In genomic region chr1:169904834-169905233, GRCh38 we compare ENCODE assay signal across 20 cellular contexts.
"Had no signal": no experiment of that assay in that cellular context is flagged by ENCODE, and none has a peak within 500 bp of the region (broad histone marks: within the 10 kb centered on the region; RNA-seq: fewer than 3 reads in every experiment).

No MANE protein-coding gene starts in this region.

- H3K4me3 Mint-ChIP-seq: immature natural killer cell; memory B cell; mesothelial cell of epicardium; natural killer cell; neural crest cell; stimulated activated naive CD8-positive, alpha-beta T cell treated with anti-CD3 and anti-CD28 coated beads, Interleukin-15, Interleukin-2, amounts not matched to agents 100 ng/mL and 50 ng/mL, for 24 hours had no signal

- H3K27ac Mint-ChIP-seq: memory B cell; mesothelial cell of epicardium; natural killer cell; stimulated activated naive CD8-positive, alpha-beta T cell treated with anti-CD3 and anti-CD28 coated beads, Interleukin-15, Interleukin-2, amounts not matched to agents 100 ng/mL and 50 ng/mL, for 24 hours had no signal

- H3K4me3 ChIP-seq: esophagus squamous epithelium, gastroesophageal sphincter, left lung, lower lobe of right lung, right atrium auricular region, smooth muscle cell, testis, tibial nerve, upper lobe of right lung, vagina had no signal

- DNase-seq: dermis blood vessel endothelial cell; esophagus squamous epithelium; foreskin fibroblast; glutamatergic neuron; immature natural killer cell; left lung; lower lobe of right lung; natural killer cell; stimulated activated CD4-positive, alpha-beta T cell treated with anti-CD3 and anti-CD28 coated beads, Interleukin-2, amount 100 ng/mL, for 48 hours; testis; upper lobe of right lung had no signal

- H3K9me3 Mint-ChIP-seq: memory B cell; natural killer cell; stimulated activated naive CD8-positive, alpha-beta T cell treated with anti-CD3 and anti-CD28 coated beads, Interleukin-15, Interleukin-2, amounts not matched to agents 100 ng/mL and 50 ng/mL, for 24 hours had no signal

- H3K36me3 Mint-ChIP-seq: memory B cell, mesothelial cell of epicardium, natural killer cell had no signal

- ATAC-seq: gastroesophageal sphincter, left lung, lower lobe of right lung, natural killer cell, upper lobe of right lung had no signal

- H3K4me1 Mint-ChIP-seq: mesothelial cell of epicardium, neural crest cell had no signal
